Comparison of ENCODE assay signal across 18 cellular contexts in the genomic region with DNA sequence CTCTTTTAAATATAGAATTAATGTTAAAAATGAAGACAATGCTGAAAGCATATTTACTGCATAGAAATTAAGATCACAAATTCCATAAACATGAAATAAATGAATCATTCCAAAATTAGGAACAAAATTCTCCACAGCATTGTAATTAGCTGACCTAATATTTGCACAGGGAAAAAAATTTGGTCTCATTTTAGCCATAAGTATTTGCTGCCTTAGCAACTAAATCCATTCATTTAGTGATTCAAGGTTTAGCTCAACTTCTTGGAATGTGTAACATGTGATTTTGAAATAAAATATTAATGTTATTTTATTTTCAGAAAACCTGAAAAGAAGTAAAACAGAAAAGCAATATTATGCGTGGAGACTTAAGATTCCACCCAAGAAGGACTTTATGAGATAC. TPM values are rescaled to one million over a fixed set of nuclear protein-coding genes. Genes with fewer than 3 reads are reported as not detected.
DNase-seq lines count a peak whose midpoint lies in the region; ATAC-seq and TF ChIP-seq lines count a peak whose summit lies in the region.
"Had no signal": no experiment of that assay in that cellular context is flagged by ENCODE, and none has a peak within 500 bp of the region (broad histone marks: within the 10 kb centered on the region; RNA-seq: fewer than 3 reads in every experiment).

No MANE protein-coding gene starts in this region.

- no peak overlapping the region for H3K4me2 ChIP-seq in SK-N-SH
- no peak overlapping the region for H3K4me2 ChIP-seq in mesenchymal stem cell (ENCODE audit: low read length, poor library complexity, severe bottlenecking)
- H3K4me2 ChIP-seq: GM23338 had no signal

- POLR2A ChIA-PET in SK-N-SH (lab: Yijun Ruan, JAX) = no interaction called here

- no peaks in the 10 kb centered on the region for H3K4me1 Mint-ChIP-seq in activated T-helper 2 cell treated with anti-CD3 and anti-CD28 coated beads, Interferon-gamma antibody, Interleukin-2, Interleukin-4, amounts not matched to agents 10 μg/mL and 5 μg/mL and 100 μg/mL, durations not matched to agents 14 hours and 24 hours and 36 hours (ENCODE audit: low read depth)
- H3K4me1 Mint-ChIP-seq in glutamatergic neuron (ENCODE audit: low read depth, unreplicated experiment) = peaks cover 33% of the 10 kb centered on the region

- intact Hi-C loops in sigmoid colon (cut with DNase I) = no loop called here
- intact Hi-C loops in activated T-helper 2 cell treated with anti-CD3 and anti-CD28 coated beads, Interferon-gamma antibody, Interleukin-2, Interleukin-4, amounts not matched to agents 10 μg/mL and 5 μg/mL and 100 μg/mL, durations not matched to agents 14 hours and 24 hours and 36 hours (cut with micrococcal nuclease) = no loop called here

- H3K4me3 ChIP-seq in SK-N-SH (ENCODE audit: low read depth in 2 of 2, low read length in 1 of 2) = no peak overlapping the region
- no peak overlapping the region for H3K4me3 ChIP-seq in choroid plexus epithelial cell (ENCODE audit: low read depth, low read length)
- no peak overlapping the region for H3K4me3 ChIP-seq in mesenchymal stem cell (ENCODE audit: insufficient read depth in 1 of 2, low read depth in 1 of 2, low read length in 2 of 2)
- no peak overlapping the region for H3K4me3 ChIP-seq in sigmoid colon
- H3K4me3 ChIP-seq: GM23338 had no signal

- H3K9ac ChIP-seq in SK-N-SH = no peak overlapping the region
- peak overlapping the region; percentile 87 for H3K9ac ChIP-seq in mesenchymal stem cell (ENCODE audit: low read length)

- H3K79me1 ChIP-seq in mesenchymal stem cell (replicated peaks; ENCODE audit: low read length, poor library complexity, severe bottlenecking) = peaks cover 7% of the 10 kb centered on the region

- H3K4me1 ChIP-seq in SK-N-SH (ENCODE audit: control insufficient read depth in 1 of 2, insufficient read depth in 2 of 2, low read depth in 1 of 2, low read length in 1 of 2) (peaks cover 4 to 6% of the 10 kb centered on the region in 2 experiments; a peak in 3 of 4 replicates), mesenchymal stem cell (ENCODE audit: control insufficient read depth, insufficient read depth, low read depth, low read length) (peaks cover 2% of the 10 kb centered on the region), sigmoid colon (peaks cover 0 to 21% (median 3%) of the 10 kb centered on the region in 4 donors)

- no peak for TF ChIP-seq CTCF in SK-N-SH (IDR thresholded peaks at IDR 0.05)
- no peak for TF ChIP-seq CTCF in choroid plexus epithelial cell (conservative IDR thresholded peaks at IDR 0.05; ENCODE audit: low read depth, low read length)
- TF ChIP-seq CTCF in sigmoid colon (IDR thresholded peaks at IDR 0.05) = no peak
- TF ChIP-seq CTCF in glutamatergic neuron (IDR thresholded peaks at IDR 0.05; ENCODE audit: partially characterized antibody, unreplicated experiment) = no peak

- H4K91ac ChIP-seq in mesenchymal stem cell (ENCODE audit: low read length) = no peak overlapping the region

- TF ChIP-seq POLR2A in sigmoid colon (IDR thresholded peaks at IDR 0.05) = no peak

- no peak overlapping the region for H2AK5ac ChIP-seq in mesenchymal stem cell (ENCODE audit: low read length, severe bottlenecking)

- DNase-seq in SK-N-SH (no peak), choroid plexus epithelial cell (ENCODE audit: low read depth) (peak; percentile 45), mesenchymal stem cell (no peak), hepatic stellate cell (ENCODE audit: low spot score) (no peak), sigmoid colon (no peak), glutamatergic neuron (no peak)
- DNase-seq in activated T-helper 2 cell treated with anti-CD3 and anti-CD28 coated beads, Interferon-gamma antibody, Interleukin-2, Interleukin-4, amounts not matched to agents 10 μg/mL and 5 μg/mL and 100 μg/mL, durations not matched to agents 14 hours and 24 hours and 36 hours (ENCODE audit: low spot score) = no peak
- DNase-seq: Calu3, DMS79, GDM1, KG1, NCI-H1048, NCI-H146, NCI-H2081 treated with DMSO at 0.1 percent for 48 hours, NCI-H524 treated with DMSO at 0.1 percent for 48 hours, OCI-M1 had no signal

- H4K20me1 ChIP-seq in SK-N-SH (ENCODE audit: insufficient read depth) = no peaks in the 10 kb centered on the region

- WGBS in SK-N-SH (ENCODE audit: low lambda C conversion rate) = 75% methylated on average over 1 of the region's 1 CpG
- WGBS in mesenchymal stem cell = 100% methylated on average over 1 of the region's 1 CpG
- 82 to 89% methylated on average over 1 of the region's 1 CpG for WGBS in sigmoid colon, 2 donors

- H3K4ac ChIP-seq in mesenchymal stem cell (ENCODE audit: low read depth in 1 of 2, low read length in 2 of 2) = no peak overlapping the region

- H3K23ac ChIP-seq in mesenchymal stem cell (ENCODE audit: low read length in 2 of 2) = no peak overlapping the region

- no peak overlapping the region for H2BK12ac ChIP-seq in mesenchymal stem cell (ENCODE audit: low read length in 2 of 2)

- ATAC-seq in SK-N-SH treated with all-trans-retinoic acid at 6 μM for 48 hours = no peak
- ATAC-seq: GM23338 had no signal

- H3K27me3 ChIP-seq in SK-N-SH (ENCODE audit: insufficient read depth) (no peaks in the 10 kb centered on the region), mesenchymal stem cell (ENCODE audit: control insufficient read depth in 1 of 2, insufficient read depth in 1 of 2, low read length in 2 of 2) (no peaks in the 10 kb centered on the region), sigmoid colon (no peaks in the 10 kb centered on the region)

- H3K27ac ChIP-seq in SK-N-SH (ENCODE audit: low read depth in 2 of 2, low read length in 1 of 2) (no peak overlapping the region; a peak in 1 of 4 replicates), mesenchymal stem cell (ENCODE audit: low read length, poor library complexity, severe bottlenecking) (no peak overlapping the region), sigmoid colon (peak overlapping the region in 1 of 4 donors; percentile 47)

- no peak overlapping the region for H4K8ac ChIP-seq in mesenchymal stem cell (ENCODE audit: low read length)

- no peak overlapping the region for H3K4me3 Mint-ChIP-seq in activated T-helper 2 cell treated with anti-CD3 and anti-CD28 coated beads, Interferon-gamma antibody, Interleukin-2, Interleukin-4, amounts not matched to agents 10 μg/mL and 5 μg/mL and 100 μg/mL, durations not matched to agents 14 hours and 24 hours and 36 hours (ENCODE audit: low read depth)
- no peak overlapping the region for H3K4me3 Mint-ChIP-seq in glutamatergic neuron (ENCODE audit: unreplicated experiment)
- H3K4me3 Mint-ChIP-seq: GM23338 had no signal

- no peaks in the 10 kb centered on the region for H3K79me2 ChIP-seq in SK-N-SH (ENCODE audit: insufficient read depth)

- TF ChIP-seq EP300 in SK-N-SH (IDR thresholded peaks at IDR 0.05; ENCODE audit: borderline replicate concordance in 1 of 2, low read depth in 1 of 2, low read length in 1 of 2) = no peak
- no peak for TF ChIP-seq EP300 in sigmoid colon (IDR thresholded peaks at IDR 0.05)

- no peaks in the 10 kb centered on the region for H3K9me3 ChIP-seq in SK-N-SH
- no peaks in the 10 kb centered on the region for H3K9me3 ChIP-seq in mesenchymal stem cell (ENCODE audit: control insufficient read depth, low read length)
- H3K9me3 ChIP-seq in sigmoid colon = no peaks in the 10 kb centered on the region

- H2BK5ac ChIP-seq in mesenchymal stem cell (ENCODE audit: low read depth, low read length, poor library complexity, severe bottlenecking) = no peak overlapping the region

- H3K9me3 Mint-ChIP-seq in activated T-helper 2 cell treated with anti-CD3 and anti-CD28 coated beads, Interferon-gamma antibody, Interleukin-2, Interleukin-4, amounts not matched to agents 10 μg/mL and 5 μg/mL and 100 μg/mL, durations not matched to agents 14 hours and 24 hours and 36 hours = no peaks in the 10 kb centered on the region
- no peaks in the 10 kb centered on the region for H3K9me3 Mint-ChIP-seq in glutamatergic neuron (ENCODE audit: unreplicated experiment)
- H3K9me3 Mint-ChIP-seq: GM23338 had no signal

- H3F3A ChIP-seq in SK-N-SH (replicated peaks; ENCODE audit: insufficient read depth) = no peaks in the 10 kb centered on the region

- H3K36me3 ChIP-seq in SK-N-SH (replicated peaks in 1 of 2; ENCODE audit: control insufficient read depth in 1 of 2, insufficient read depth in 2 of 2, low read length in 1 of 2) (peaks cover 0 to 11% of the 10 kb centered on the region in 2 experiments), mesenchymal stem cell (ENCODE audit: control insufficient read depth in 1 of 2, insufficient read depth in 2 of 2, low read depth in 1 of 2, low read length in 2 of 2) (peaks cover 7 to 28% of the 10 kb centered on the region in 2 experiments), sigmoid colon (no peaks in the 10 kb centered on the region)

- H3K27ac Mint-ChIP-seq in activated T-helper 2 cell treated with anti-CD3 and anti-CD28 coated beads, Interferon-gamma antibody, Interleukin-2, Interleukin-4, amounts not matched to agents 10 μg/mL and 5 μg/mL and 100 μg/mL, durations not matched to agents 14 hours and 24 hours and 36 hours = no peak overlapping the region
- no peak overlapping the region for H3K27ac Mint-ChIP-seq in glutamatergic neuron (ENCODE audit: unreplicated experiment)
- H3K27ac Mint-ChIP-seq: GM23338 had no signal

- no peak overlapping the region for H2BK120ac ChIP-seq in mesenchymal stem cell (ENCODE audit: low read depth, low read length)

- CTCF ChIA-PET in SK-N-SH (lab: Yijun Ruan, JAX) = interaction anchor here (0.6 kb wide), 1 partner anchor 720 kb away, joined by 3 read pairs; no protein-coding TSS in a partner anchor

- no peak overlapping the region for H3K14ac ChIP-seq in mesenchymal stem cell (ENCODE audit: low read length in 2 of 2)

- no peaks in the 10 kb centered on the region for H3K27me3 Mint-ChIP-seq in activated T-helper 2 cell treated with anti-CD3 and anti-CD28 coated beads, Interferon-gamma antibody, Interleukin-2, Interleukin-4, amounts not matched to agents 10 μg/mL and 5 μg/mL and 100 μg/mL, durations not matched to agents 14 hours and 24 hours and 36 hours (ENCODE audit: low read depth)
- H3K27me3 Mint-ChIP-seq in glutamatergic neuron (ENCODE audit: unreplicated experiment) = no peaks in the 10 kb centered on the region

- H2AFZ ChIP-seq in SK-N-SH (ENCODE audit: low read depth) = peak overlapping the region; percentile 12; the same call in 1 of the 2 replicates
- H2AFZ ChIP-seq in mesenchymal stem cell (ENCODE audit: low read depth, low read length) = no peak overlapping the region
- H2AFZ ChIP-seq: GM23338 had no signal

- H3K36me3 Mint-ChIP-seq in activated T-helper 2 cell treated with anti-CD3 and anti-CD28 coated beads, Interferon-gamma antibody, Interleukin-2, Interleukin-4, amounts not matched to agents 10 μg/mL and 5 μg/mL and 100 μg/mL, durations not matched to agents 14 hours and 24 hours and 36 hours (ENCODE audit: low read depth) = no peaks in the 10 kb centered on the region
- no peaks in the 10 kb centered on the region for H3K36me3 Mint-ChIP-seq in glutamatergic neuron (ENCODE audit: unreplicated experiment)

- no peaks in the 10 kb centered on the region for H3K9me2 ChIP-seq in SK-N-SH

- no peak for TF ChIP-seq RAD21 in SK-N-SH (IDR thresholded peaks at IDR 0.05; ENCODE audit: low read length)

- H3K18ac ChIP-seq in mesenchymal stem cell (ENCODE audit: low read depth in 1 of 2, low read length in 2 of 2) = no peak overlapping the region

- no peak overlapping the region for H2BK15ac ChIP-seq in mesenchymal stem cell (ENCODE audit: low read depth, poor library complexity, severe bottlenecking)

RNA-seq across cellular contexts. Expression of a gene that starts 25.5 kb away (rescaled TPM):
- polyA plus RNA-seq in SK-N-SH (2012; rRNA removed) = 0.90 and 1.5 TPM in 2 replicates
- polyA plus RNA-seq in SK-N-SH (2012; cell fraction: cytosol; rRNA removed) = 1.2 and 1.3 TPM in 2 replicates
- 1.3 and 2.6 TPM in 2 replicates for polyA plus RNA-seq in SK-N-SH (2012; cell fraction: nucleus; rRNA removed)
- 5.6 TPM for polyA plus RNA-seq in mesenchymal stem cell (2013, experiment 1 of 2)
- polyA plus RNA-seq in mesenchymal stem cell (2013, experiment 2 of 2) = 5.6 TPM
- 10 to 100 TPM in 3 of 4 donors, 1 to 10 TPM in 1; 5.6 to 20.3 (median 16.7) TPM for total RNA-seq in sigmoid colon
- polyA plus RNA-seq in sigmoid colon = 1 to 10 TPM in 2 of 3 donors, under 1 TPM in 1; 0.46 to 6.0 (median 1.1) TPM
- total RNA-seq in activated T-helper 2 cell treated with anti-CD3 and anti-CD28 coated beads, Interferon-gamma antibody, Interleukin-2, Interleukin-4, amounts not matched to agents 10 μg/mL and 5 μg/mL and 100 μg/mL, durations not matched to agents 14 hours and 24 hours and 36 hours = not detected in 2 replicates
- total RNA-seq in glutamatergic neuron (ENCODE audit: unreplicated experiment) = 22.5 TPM
- total RNA-seq: Calu3 had no signal
